1 cellular context compared by ENCODE assay signal in genomic region chr17:17551361-17551760, GRCh38.
TF ChIP-seq lines count a peak whose summit lies in the region.

No MANE protein-coding gene starts in this region.

TF ChIP-seq in HepG2, 621 proteins besides CTCF, POLR2A, EP300 and RAD21:
- TF ChIP-seq ZNF224 (CRISPR knock-in tag; IDR thresholded peaks at IDR 0.05) (no peak), ZNF687 (CRISPR knock-in tag; IDR thresholded peaks at IDR 0.05) (0 out of 2 replicates have a peak, but pooled peaks have one; percentile 5)
